20 cellular contexts compared by ENCODE assay signal in genomic region chr11:54946429-54946828, GRCh38.
DNase-seq lines count a peak whose midpoint lies in the region; ATAC-seq, FAIRE-seq and TF ChIP-seq lines count a peak whose summit lies in the region.
"Had no signal": no experiment of that assay in that cellular context is flagged by ENCODE, and none has a peak within 500 bp of the region (broad histone marks: within the 10 kb centered on the region; RNA-seq: fewer than 3 reads in every experiment).

No MANE protein-coding gene starts in this region.

- H4K8ac ChIP-seq in IMR-90 (ENCODE audit: low read depth in 2 of 2, low read length in 2 of 2) (no peak overlapping the region), H1 (ENCODE audit: extremely low read depth, insufficient read depth, low read length) (no peak overlapping the region)

- no peak overlapping the region for H3K27ac ChIP-seq in A549
- no peak overlapping the region for H3K27ac ChIP-seq in IMR-90 (ENCODE audit: insufficient read depth, low read length)
- H3K27ac ChIP-seq in H1 (ENCODE audit: low read depth, low read length) = no peak overlapping the region
- H3K27ac ChIP-seq: BLaER1 treated with 17β-estradiol and CSF1 and Interleukin-3, amounts not matched to agents 10 nM and 100 nM; C4-2B had no signal

- in situ Hi-C loops in IMR-90 (cut with MboI; ENCODE audit: low sequenced_read_pairs) = no loop called here

- no peak overlapping the region for H3K4me2 ChIP-seq in A549
- H3K4me2 ChIP-seq in IMR-90 (ENCODE audit: low read depth, low read length) = no peak overlapping the region
- H3K4me2 ChIP-seq in H1 (ENCODE audit: insufficient read depth in 1 of 2, low read depth in 2 of 2, low read length in 2 of 2) = no peak overlapping the region
- H3K4me2 ChIP-seq: BLaER1 treated with 17β-estradiol and CSF1 and Interleukin-3, amounts not matched to agents 10 nM and 100 nM had no signal

- H2AFZ ChIP-seq in IMR-90 (replicated peaks; ENCODE audit: low read length, poor library complexity) = no peak overlapping the region
- H2AFZ ChIP-seq in H1 (ENCODE audit: low read length) = no peak overlapping the region

- TF ChIP-seq RAD21 in A549 (conservative IDR thresholded peaks at IDR 0.05 in 1 of 2, IDR thresholded peaks at IDR 0.05 in 1 of 2) = no peak
- no peak for TF ChIP-seq RAD21 in IMR-90 (IDR thresholded peaks at IDR 0.05; ENCODE audit: low read length)
- no peak for TF ChIP-seq RAD21 in H1 (IDR thresholded peaks at IDR 0.05 in 1 of 2, conservative IDR thresholded peaks at IDR 0.05 in 1 of 2; ENCODE audit: low read depth in 2 of 2, low read length in 2 of 2)

- no peak for ATAC-seq in A549
- no peak for ATAC-seq in IMR-90 (ENCODE audit: low read depth)
- ATAC-seq: CD8-positive, alpha-beta T cell had no signal

- H3K79me2 ChIP-seq in H1 (ENCODE audit: control insufficient read depth in 1 of 2, insufficient read depth in 2 of 2, low read length in 2 of 2) = no peaks in the 10 kb centered on the region

- H3K56ac ChIP-seq in IMR-90 (ENCODE audit: extremely low read depth, insufficient read depth, low read length) (no peak overlapping the region), H1 (replicated peaks; ENCODE audit: insufficient read length, low read depth, low read length) (no peak overlapping the region)

- H3K36me3 ChIP-seq in IMR-90 (ENCODE audit: control insufficient read depth, insufficient read depth, low read length) = no peaks in the 10 kb centered on the region
- H3K36me3 ChIP-seq in H1 (ENCODE audit: control insufficient read depth in 2 of 4, insufficient read depth in 4 of 4, low read length in 3 of 4) = no peaks in the 10 kb centered on the region
- H3K36me3 ChIP-seq: BLaER1 treated with 17β-estradiol and CSF1 and Interleukin-3, amounts not matched to agents 10 nM and 100 nM had no signal

- H3K14ac ChIP-seq in IMR-90 (replicated peaks; ENCODE audit: low read depth, low read length) = no peak overlapping the region
- H3K14ac ChIP-seq in H1 (ENCODE audit: insufficient read length) = no peak overlapping the region

- peaks cover 10% of the 10 kb centered on the region; the same call in 1 of the 3 replicates for H3K9me3 ChIP-seq in A549
- H3K9me3 ChIP-seq in IMR-90 (ENCODE audit: control insufficient read depth, insufficient read depth, low read length) = peaks cover 2% of the 10 kb centered on the region
- H3K9me3 ChIP-seq in H1 (ENCODE audit: insufficient read depth in 2 of 2, low read depth in 1 of 2, low read length in 1 of 2) = peaks cover 23 to 46% of the 10 kb centered on the region in 2 experiments

- no peak for TF ChIP-seq EP300 in A549 (IDR thresholded peaks at IDR 0.05)
- no peak for TF ChIP-seq EP300 in H1 (IDR thresholded peaks at IDR 0.05; ENCODE audit: borderline replicate concordance in 1 of 2, low read depth in 2 of 2, low read length in 2 of 2)

- H3K4me3 ChIP-seq in A549 (no peak overlapping the region), IMR-90 (ENCODE audit: insufficient read depth, low read depth, low read length) (no peak overlapping the region), H1 (ENCODE audit: extremely low read depth in 1 of 4, insufficient read depth in 2 of 4, low read depth in 3 of 4, low read length in 4 of 4) (no peak overlapping the region)
- H3K4me3 ChIP-seq: BLaER1 treated with 17β-estradiol and CSF1 and Interleukin-3, amounts not matched to agents 10 nM and 100 nM had no signal

- dilution Hi-C loops in IMR-90 (cut with HindIII; ENCODE audit: low sequenced_read_pairs, unreplicated experiment) = no loop called here

- FAIRE-seq in A549 (lab: Jason Lieb, UNC) (no peak), H1 (lab: Jason Lieb, UNC) (no peak)
- FAIRE-seq: A204.1, D721Med, G401.6, GM12891, GM19239 had no signal

- no peaks in the 10 kb centered on the region for H3K23me2 ChIP-seq in H1 (ENCODE audit: low read depth, low read length)

- no peak overlapping the region for H2BK5ac ChIP-seq in IMR-90 (ENCODE audit: low read depth, low read length, poor library complexity, severe bottlenecking)
- H2BK5ac ChIP-seq in H1 (ENCODE audit: low read depth, low read length) = no peak overlapping the region

- H4K91ac ChIP-seq in IMR-90 (ENCODE audit: insufficient read depth, low read depth, low read length) (no peak overlapping the region), H1 (replicated peaks; ENCODE audit: insufficient read length, low read length) (no peak overlapping the region)

- intact Hi-C loops in IMR-90 (cut with micrococcal nuclease) = no loop called here

- H3K23ac ChIP-seq in IMR-90 (ENCODE audit: low read depth, low read length) (no peak overlapping the region), H1 (ENCODE audit: insufficient read length) (no peak overlapping the region)

- no TSS peak for BruUV-seq in IMR-90 (replicated peaks; lab: Mats Ljungman, UMichigan)

- 4% methylated on average over 1 of the region's 1 CpG for WGBS in A549 (ENCODE audit: missing lambda C conversion rate)
- no CpG with 5 or more reads among the region's 1 CpG for WGBS in IMR-90 (ENCODE audit: extremely low coverage in 2 of 2, insufficient read length in 1 of 2), 2 experiments
- WGBS in H1 (ENCODE audit: extremely low coverage in 1 of 2, insufficient coverage in 1 of 2, insufficient read length in 1 of 2, insufficient replicate concordance in 2 of 2, low coverage in 1 of 2, low lambda C conversion rate in 2 of 2, missing lambda C conversion rate in 1 of 2), 2 experiments = 89% methylated on average over 1 of the region's 1 CpG; no CpG with 5 or more reads in 1 of the 2 experiments

- DNase-seq in A549 (ENCODE audit: low read depth in 1 of 2, low spot score in 1 of 2) (no peak), IMR-90 (no peak), H1 (ENCODE audit: low read depth in 1 of 2, low spot score in 2 of 2) (no peak)
- no peak for DNase-seq in stimulated activated CD4-positive, alpha-beta T cell treated with anti-CD3 and anti-CD28 coated beads, Interleukin-4, amount 100 ng/mL, for 4 hours
- no peak for DNase-seq in activated T-cell treated with anti-CD3 and anti-CD28 coated beads, Interleukin-2, amount 50 U/mL, for 48 hours
- DNase-seq: 8988T; AML-193; Caco-2; Calu3; CD4-positive, alpha-beta T cell; CD8-positive, alpha-beta T cell; DMS79 treated with DMSO at 0.1 percent for 48 hours; GF-D8 had no signal

- H4K20me1 ChIP-seq in IMR-90 (ENCODE audit: insufficient read depth, low read length) (no peaks in the 10 kb centered on the region), H1 (replicated peaks in 1 of 2; ENCODE audit: control insufficient read depth in 1 of 2, insufficient read depth in 2 of 2, low read length in 2 of 2) (no peaks in the 10 kb centered on the region)
- H4K20me1 ChIP-seq: BLaER1 treated with 17β-estradiol and CSF1 and Interleukin-3, amounts not matched to agents 10 nM and 100 nM had no signal

- no peaks in the 10 kb centered on the region for H3K79me1 ChIP-seq in IMR-90 (ENCODE audit: low read depth in 1 of 2, low read length in 2 of 2)
- H3K79me1 ChIP-seq in H1 (ENCODE audit: low read depth, low read length) = no peaks in the 10 kb centered on the region

- H3K18ac ChIP-seq in IMR-90 (ENCODE audit: low read depth, low read length) (no peak overlapping the region), H1 (ENCODE audit: extremely low read depth, low read length) (no peak overlapping the region)

- H2AK5ac ChIP-seq in IMR-90 (ENCODE audit: low read depth, low read length) (no peak overlapping the region), H1 (ENCODE audit: low read depth, low read length) (no peak overlapping the region)

- H3K9ac ChIP-seq in IMR-90 (ENCODE audit: low read depth, low read length) = no peak overlapping the region
- no peak overlapping the region for H3K9ac ChIP-seq in H1 (replicated peaks in 1 of 4; ENCODE audit: extremely low read depth in 1 of 4, low read depth in 3 of 4, low read length in 3 of 4)
- H3K9ac ChIP-seq: BLaER1 treated with 17β-estradiol and CSF1 and Interleukin-3, amounts not matched to agents 10 nM and 100 nM had no signal

- no peak for TF ChIP-seq POLR2A in A549 (IDR thresholded peaks at IDR 0.05; ENCODE audit: low read length)
- TF ChIP-seq POLR2A in IMR-90 (IDR thresholded peaks at IDR 0.05; ENCODE audit: low read depth, low read length) = no peak
- TF ChIP-seq POLR2A in H1 (IDR thresholded peaks at IDR 0.05; ENCODE audit: control extremely low read depth in 1 of 2, low read depth in 2 of 2, low read length in 2 of 2) = no peak

- H2BK120ac ChIP-seq in IMR-90 (ENCODE audit: low read depth, low read length) = no peak overlapping the region
- H2BK120ac ChIP-seq in H1 (replicated peaks; ENCODE audit: low read depth, low read length) = no peak overlapping the region

- H2AK9ac ChIP-seq in IMR-90 (replicated peaks; ENCODE audit: low read depth, low read length, poor library complexity) = no peak overlapping the region

- CTCF ChIA-PET in A549 (lab: Yijun Ruan, JAX) (interaction anchor here (0.9 kb wide), 1 partner anchor 166 kb away, joined by 3 read pairs; no protein-coding TSS in a partner anchor), IMR-90 (lab: Yijun Ruan, JAX) (no interaction called here), H1 (lab: Charles Lee; ENCODE audit: partially characterized antibody) (no interaction called here)

- H2BK12ac ChIP-seq in H1 (ENCODE audit: low read depth, low read length) = no peak overlapping the region

- H3K9me1 ChIP-seq in IMR-90 (ENCODE audit: insufficient read depth, low read length) = no peaks in the 10 kb centered on the region

- POLR2A ChIA-PET in A549 (lab: Yijun Ruan, JAX) (no interaction called here), IMR-90 (lab: Charles Lee; ENCODE audit: unreplicated experiment) (no interaction called here), H1 (lab: Charles Lee; ENCODE audit: partially characterized antibody) (no interaction called here)

- H4K5ac ChIP-seq in IMR-90 (ENCODE audit: low read depth, low read length) (no peak overlapping the region), H1 (ENCODE audit: insufficient read length, low read depth, low read length) (no peak overlapping the region)

- no peak overlapping the region for H2BK15ac ChIP-seq in IMR-90 (ENCODE audit: low read depth, low read length)
- H2BK15ac ChIP-seq in H1 (ENCODE audit: low read length) = no peak overlapping the region

- no peaks in the 10 kb centered on the region for H3K4me1 ChIP-seq in A549
- H3K4me1 ChIP-seq in IMR-90 (ENCODE audit: control insufficient read depth, insufficient read depth, low read length) = no peaks in the 10 kb centered on the region
- no peaks in the 10 kb centered on the region for H3K4me1 ChIP-seq in H1 (replicated peaks in 1 of 4; ENCODE audit: control insufficient read depth in 3 of 4, insufficient read depth in 4 of 4, low read length in 3 of 4)
- H3K4me1 ChIP-seq: BLaER1 treated with 17β-estradiol and CSF1 and Interleukin-3, amounts not matched to agents 10 nM and 100 nM; Caco-2 had no signal

- no peaks in the 10 kb centered on the region for H3K27me3 ChIP-seq in IMR-90 (ENCODE audit: control insufficient read depth, insufficient read depth, low read length)
- no peaks in the 10 kb centered on the region for H3K27me3 ChIP-seq in H1 (replicated peaks in 1 of 4; ENCODE audit: control insufficient read depth in 3 of 4, extremely low read depth in 1 of 4, insufficient read depth in 3 of 4, low read length in 3 of 4)
- H3K27me3 ChIP-seq: BLaER1 treated with 17β-estradiol and CSF1 and Interleukin-3, amounts not matched to agents 10 nM and 100 nM had no signal

- TF ChIP-seq CTCF in A549 (IDR thresholded peaks at IDR 0.05) = no peak
- no peak for TF ChIP-seq CTCF in IMR-90 (conservative IDR thresholded peaks at IDR 0.05; ENCODE audit: low read depth, low read length)
- TF ChIP-seq CTCF in H1 (IDR thresholded peaks at IDR 0.05; ENCODE audit: control extremely low read depth in 1 of 3, insufficient read depth in 1 of 3, low read depth in 1 of 3, low read length in 3 of 3) = no peak

- no peak overlapping the region for H2BK20ac ChIP-seq in IMR-90 (ENCODE audit: low read depth, low read length)
- no peak overlapping the region for H2BK20ac ChIP-seq in H1 (ENCODE audit: low read length)

- no peak overlapping the region for H3K4ac ChIP-seq in IMR-90 (ENCODE audit: low read depth, low read length)
- no peak overlapping the region for H3K4ac ChIP-seq in H1 (replicated peaks; ENCODE audit: insufficient read length, low read depth, low read length)

Comparison
In these comparisons a context has a peak if more than half of its experiments do, and no peak if none do; other contexts are left out.
1. Of the 18 proteins assayed by ChIP-seq in both H1 and A549: peak only in H1: none; only in A549: none; in both: MAFK; in neither: 17.